In genomic region chr1:54324750-54325704, GRCh38 we compare ENCODE assay signal across 9 cellular contexts.
A peak's percentile ranks its signal among the peaks of the same experiment; 100 is the strongest.
DNase-seq lines count a peak whose midpoint lies in the region; ATAC-seq and TF ChIP-seq lines count a peak whose summit lies in the region.
"Had no signal": no experiment of that assay in that cellular context is flagged by ENCODE, and none has a peak within 500 bp of the region (broad histone marks: within the 10 kb centered on the region; RNA-seq: fewer than 3 reads in every experiment).

No MANE protein-coding gene starts in this region.

- H3K9me3 ChIP-seq in muscle layer of colon (ENCODE audit: low read length) (no peaks in the 10 kb centered on the region), transverse colon (no peaks in the 10 kb centered on the region)

- H3K27me3 ChIP-seq in muscle layer of colon (ENCODE audit: control insufficient read depth in 1 of 2, insufficient read depth in 2 of 2, low read length in 2 of 2) (no peaks in the 10 kb centered on the region), transverse colon (no peaks in the 10 kb centered on the region)

- in situ Hi-C loops in transverse colon (cut with MboI; ENCODE audit: low pct_ligation_motif_present in 1 of 4, low pct_unique_long_range_greater_than_20kb in 1 of 4, low sequenced_read_pairs in 3 of 4): no loop called here

- CTCF ChIA-PET in WTC11 (lab: Charles Lee): interaction anchor here (0.8 to 2.6 kb wide), 9 partner anchors 10 to 164 kb away, joined by 3 to 10 read pairs (median 6); partner anchors contain the start of gene SSBP3

- TF ChIP-seq EP300 in transverse colon (IDR thresholded peaks at IDR 0.05; ENCODE audit: low read depth): no peak

- 65 to 71% methylated on average over 7 to 16 of the region's 16 CpGs for WGBS in transverse colon (ENCODE audit: low coverage in 1 of 2), 2 donors

- no peak for DNase-seq in WTC11 (ENCODE audit: low spot score)
- peak; percentile 16 for DNase-seq in fibroblast of peridontal ligament (ENCODE audit: extremely low read depth)
- DNase-seq in transverse colon: no peak
- no peak for DNase-seq in HFFc6
- DNase-seq in activated T-cell treated with anti-CD3 and anti-CD28 coated beads, Interleukin-2, amount 50 U/mL, for 4 hours: no peak
- no peak for DNase-seq in NCI-H2029 (lab: John Stamatoyannopoulos, UW)

- H3K4me1 ChIP-seq in muscle layer of colon (ENCODE audit: insufficient read depth, low read length): peaks cover 88% of the 10 kb centered on the region
- peaks cover 53 to 74% (median 60%) of the 10 kb centered on the region in 4 donors for H3K4me1 ChIP-seq in transverse colon

- H3K4me3 Mint-ChIP-seq in WTC11 (no peak overlapping the region), HFFc6 (no peak overlapping the region)
- H3K4me3 Mint-ChIP-seq in activated T-cell treated with anti-CD3 and anti-CD28 coated beads, Interleukin-2, amount 50 U/mL, for 4 hours: no peak overlapping the region

- H3K4me3 ChIP-seq in muscle layer of colon (ENCODE audit: low read depth in 1 of 2, low read length in 2 of 2) (peak overlapping the region in 1 of 2 donors; percentile 21), transverse colon (no peak overlapping the region)

- peak overlapping the region; percentile 35 for H3K9ac ChIP-seq in muscle layer of colon (ENCODE audit: low read length)
- H3K9ac ChIP-seq: KMS-11 had no signal

- TF ChIP-seq POLR2A in transverse colon (IDR thresholded peaks at IDR 0.05): no peak

- no peaks in the 10 kb centered on the region for H3K36me3 Mint-ChIP-seq in WTC11
- peaks cover 7% of the 10 kb centered on the region for H3K36me3 Mint-ChIP-seq in HFFc6 (ENCODE audit: low read depth)
- peaks cover 4% of the 10 kb centered on the region for H3K36me3 Mint-ChIP-seq in activated T-cell treated with anti-CD3 and anti-CD28 coated beads, Interleukin-2, amount 50 U/mL, for 4 hours (ENCODE audit: insufficient read depth)

- POLR2A ChIA-PET in WTC11 (lab: Charles Lee): interaction anchor here (1.1 to 1.9 kb wide), 2 partner anchors 12 to 164 kb away, joined by 6 to 8 read pairs; no protein-coding TSS in a partner anchor

- peak overlapping the region; percentile 71 for H3K27ac Mint-ChIP-seq in WTC11
- H3K27ac Mint-ChIP-seq in HFFc6: no peak overlapping the region; the same call in 1 of the 2 replicates

- H3K9me3 Mint-ChIP-seq in WTC11 (no peaks in the 10 kb centered on the region), HFFc6 (no peaks in the 10 kb centered on the region)
- no peaks in the 10 kb centered on the region for H3K9me3 Mint-ChIP-seq in activated T-cell treated with anti-CD3 and anti-CD28 coated beads, Interleukin-2, amount 50 U/mL, for 4 hours

- H3K4me1 Mint-ChIP-seq in WTC11 (peaks cover 95% of the 10 kb centered on the region), HFFc6 (ENCODE audit: low read depth) (peaks cover 42% of the 10 kb centered on the region)
- H3K4me1 Mint-ChIP-seq in activated T-cell treated with anti-CD3 and anti-CD28 coated beads, Interleukin-2, amount 50 U/mL, for 4 hours (ENCODE audit: low read depth): peaks cover 38% of the 10 kb centered on the region

- H3K36me3 ChIP-seq in muscle layer of colon (ENCODE audit: insufficient read depth, low read length): no peaks in the 10 kb centered on the region
- no peaks in the 10 kb centered on the region for H3K36me3 ChIP-seq in transverse colon

- ATAC-seq in WTC11 (no peak), GM18519 (IDR thresholded peaks at IDR 0.05; ENCODE audit: low FRiP score, unreplicated experiment) (no peak)
- no peak for ATAC-seq in activated T-cell treated with anti-CD3 and anti-CD28 coated beads, Interleukin-2, amount 50 U/mL, for 4 hours

- H3K27me3 Mint-ChIP-seq in WTC11 (ENCODE audit: low read depth) (no peaks in the 10 kb centered on the region), HFFc6 (ENCODE audit: insufficient read depth) (no peaks in the 10 kb centered on the region; the same call in 1 of the 2 replicates)
- no peaks in the 10 kb centered on the region for H3K27me3 Mint-ChIP-seq in activated T-cell treated with anti-CD3 and anti-CD28 coated beads, Interleukin-2, amount 50 U/mL, for 4 hours (ENCODE audit: low read depth)

- intact Hi-C loops in transverse colon (cut with DNase I; ENCODE audit: low total_unique reads): loop anchor here (10.0 kb wide), 1 partner anchor 80 kb away; the partner anchor contains the start of gene SSBP3

- peak overlapping the region; percentile 54 for H3K27ac ChIP-seq in muscle layer of colon (ENCODE audit: low read depth, low read length)
- H3K27ac ChIP-seq in transverse colon: peak overlapping the region; percentile 69 to 88 (median 78)
- H3K27ac ChIP-seq: KMS-11 had no signal

- TF ChIP-seq CTCF in WTC11 (IDR thresholded peaks at IDR 0.05): no peak
- TF ChIP-seq CTCF in transverse colon (IDR thresholded peaks at IDR 0.05): no peak
- no peak for TF ChIP-seq CTCF in HFFc6 (IDR thresholded peaks at IDR 0.05)

TF ChIP-seq in WTC11, 78 proteins besides CTCF, POLR2A, EP300 and RAD21:
- TF ChIP-seq IRF2 (CRISPR knock-in tag; IDR thresholded peaks at IDR 0.05; ENCODE audit: borderline replicate concordance, low read depth): no peak
- no peak for TF ChIP-seq TCF7 (CRISPR knock-in tag; IDR thresholded peaks at IDR 0.05; ENCODE audit: low read depth)
- TF ChIP-seq, protein P1, sequence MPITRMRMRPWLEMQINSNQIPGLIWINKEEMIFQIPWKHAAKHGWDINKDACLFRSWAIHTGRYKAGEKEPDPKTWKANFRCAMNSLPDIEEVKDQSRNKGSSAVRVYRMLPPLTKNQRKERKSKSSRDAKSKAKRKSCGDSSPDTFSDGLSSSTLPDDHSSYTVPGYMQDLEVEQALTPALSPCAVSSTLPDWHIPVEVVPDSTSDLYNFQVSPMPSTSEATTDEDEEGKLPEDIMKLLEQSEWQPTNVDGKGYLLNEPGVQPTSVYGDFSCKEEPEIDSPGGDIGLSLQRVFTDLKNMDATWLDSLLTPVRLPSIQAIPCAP (CRISPR knock-in tag; IDR thresholded peaks at IDR 0.05): no peak
- no peak for TF ChIP-seq ZSCAN18 (CRISPR knock-in tag; IDR thresholded peaks at IDR 0.05)
- no peak for TF ChIP-seq GABPB1 (CRISPR knock-in tag; IDR thresholded peaks at IDR 0.05)
- no peak for TF ChIP-seq ZNF425 (CRISPR knock-in tag; conservative IDR thresholded peaks at IDR 0.05)
- TF ChIP-seq JUN (CRISPR knock-in tag; IDR thresholded peaks at IDR 0.05): no peak
